7 cellular contexts compared by ENCODE assay signal in the genomic region with DNA sequence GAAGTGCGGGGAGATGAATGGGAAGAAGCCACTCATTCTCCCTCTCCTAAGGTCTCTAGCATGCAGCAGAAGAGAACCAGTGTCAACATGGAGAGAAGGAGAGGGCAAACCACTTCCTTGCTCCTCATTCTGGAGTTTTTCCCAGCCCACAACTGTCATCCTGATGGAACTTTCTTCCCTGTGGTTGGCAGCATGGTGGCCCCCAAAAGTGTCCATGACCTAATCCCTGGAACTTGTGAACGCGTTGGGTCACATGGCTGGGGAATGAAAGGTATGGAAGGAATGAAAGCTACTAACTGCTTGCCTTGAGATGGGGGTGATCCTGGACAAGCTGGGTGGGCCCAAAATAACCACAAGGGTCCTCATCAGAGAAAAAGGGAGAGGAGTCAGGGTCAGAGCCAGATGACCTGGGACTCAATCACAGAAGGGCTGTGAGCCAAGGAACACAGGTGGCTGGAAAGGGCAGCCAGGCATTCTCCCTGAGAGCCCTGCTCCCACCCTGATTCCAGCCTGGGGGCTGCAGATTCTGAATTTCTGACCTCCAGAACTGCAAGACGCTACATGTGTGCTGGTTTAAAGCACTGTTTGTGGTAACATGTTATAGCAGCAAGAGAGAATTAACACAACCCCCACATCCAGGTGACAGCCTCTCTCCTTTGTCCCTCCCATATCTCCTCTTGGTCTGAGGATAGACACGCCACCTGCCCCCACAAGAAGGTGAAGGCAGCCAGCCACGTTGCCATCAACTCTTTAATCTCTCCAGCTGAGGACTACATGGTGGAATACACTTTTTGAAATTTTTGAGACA.
DNase-seq lines count a peak whose midpoint lies in the region; ATAC-seq and TF ChIP-seq lines count a peak whose summit lies in the region.

No MANE protein-coding gene starts in this region.

- intact Hi-C loops in HCT116 (cut with micrococcal nuclease) = loop anchor here (2.0 to 5.0 kb wide), 2 partner anchors 80 to 319 kb away; a partner anchor contains a TSS
- intact Hi-C loops in activated T-helper 2 cell treated with anti-CD3 and anti-CD28 coated beads, Interferon-gamma antibody, Interleukin-2, Interleukin-4, amounts not matched to agents 10 μg/mL and 5 μg/mL and 100 μg/mL, durations not matched to agents 14 hours and 24 hours and 36 hours (cut with micrococcal nuclease) = loop anchor here (2.0 to 5.0 kb wide), 4 partner anchors 64 to 254 kb away; a partner anchor contains a TSS

- TF ChIP-seq CTCF in HCT116 (IDR thresholded peaks at IDR 0.05 in 2 of 3, conservative IDR thresholded peaks at IDR 0.05 in 1 of 3; ENCODE audit: borderline replicate concordance in 1 of 3, insufficient read depth in 1 of 3, low read depth in 2 of 3, low read length in 2 of 3) = no peak

- H3K4me1 ChIP-seq in HCT116 (ENCODE audit: control insufficient read depth in 1 of 2, insufficient read depth in 2 of 2, low read length in 2 of 2) = peaks cover 37 to 47% of the 10 kb centered on the region in 2 experiments

- no peaks in the 10 kb centered on the region for H3K79me2 ChIP-seq in HCT116 (ENCODE audit: insufficient read depth, low read length)

- no TSS peak for BruUV-seq in HCT116 (replicated peaks; lab: Mats Ljungman, UMichigan)

- ATAC-seq in HCT116 = no peak
- no peak for ATAC-seq in GM19035 (IDR thresholded peaks at IDR 0.05; ENCODE audit: unreplicated experiment)
- ATAC-seq in GM21723 (IDR thresholded peaks at IDR 0.05; ENCODE audit: unreplicated experiment) = no peak

- no peak for TF ChIP-seq RAD21 in HCT116 (IDR thresholded peaks at IDR 0.05; ENCODE audit: low read depth)

- H3K9me3 ChIP-seq in HCT116 (ENCODE audit: control insufficient read depth in 1 of 2, insufficient read depth in 1 of 2, low read depth in 1 of 2, low read length in 2 of 2) = no peaks in the 10 kb centered on the region

- H3K4me3 ChIP-seq in HCT116 (replicated peaks in 1 of 2; ENCODE audit: low read depth in 1 of 2, low read length in 2 of 2) = peak overlapping the region in 1 of 2 experiments; percentile 53; a peak in 2 of 4 replicates

- H4K20me1 ChIP-seq in HCT116 (ENCODE audit: insufficient read depth) = no peaks in the 10 kb centered on the region

- no peaks in the 10 kb centered on the region for H3K36me3 ChIP-seq in HCT116 (ENCODE audit: control insufficient read depth in 1 of 2, insufficient read depth in 2 of 2, low read length in 2 of 2)

- H3K9me2 ChIP-seq in HCT116 (ENCODE audit: insufficient read depth) = no peaks in the 10 kb centered on the region

- H3K27ac Mint-ChIP-seq in activated T-helper 2 cell treated with anti-CD3 and anti-CD28 coated beads, Interferon-gamma antibody, Interleukin-2, Interleukin-4, amounts not matched to agents 10 μg/mL and 5 μg/mL and 100 μg/mL, durations not matched to agents 14 hours and 24 hours and 36 hours = peak overlapping the region; percentile 95
- peak overlapping the region; percentile 79 to 94 (median 90) for H3K27ac Mint-ChIP-seq in immature natural killer cell

- POLR2A ChIA-PET in HCT116 (lab: Charles Lee) = no interaction called here

- TF ChIP-seq POLR2A in HCT116 (IDR thresholded peaks at IDR 0.05; ENCODE audit: borderline replicate concordance, extremely low read depth, insufficient read depth, insufficient read length) = no peak

- peaks cover 5% of the 10 kb centered on the region for H3K36me3 Mint-ChIP-seq in activated T-helper 2 cell treated with anti-CD3 and anti-CD28 coated beads, Interferon-gamma antibody, Interleukin-2, Interleukin-4, amounts not matched to agents 10 μg/mL and 5 μg/mL and 100 μg/mL, durations not matched to agents 14 hours and 24 hours and 36 hours (ENCODE audit: low read depth)
- peaks cover 4 to 13% (median 10%) of the 10 kb centered on the region in 3 donors for H3K36me3 Mint-ChIP-seq in immature natural killer cell

- RAD21 ChIA-PET in HCT116 (lab: Charles Lee; ENCODE audit: low non-redundant PET in 1 of 2, low total read pairs in 2 of 2, uncharacterized antibody in 2 of 2, unreplicated experiment in 2 of 2) = no interaction called here

- CTCF ChIA-PET in HCT116 (lab: Charles Lee) = interaction anchor here (2.3 kb wide), 1 partner anchor 88 kb away, joined by 22 read pairs; no protein-coding TSS in a partner anchor

- H3K9ac ChIP-seq in HCT116 (ENCODE audit: low read length) = peak overlapping the region; percentile 66

- H3K9me3 Mint-ChIP-seq in activated T-helper 2 cell treated with anti-CD3 and anti-CD28 coated beads, Interferon-gamma antibody, Interleukin-2, Interleukin-4, amounts not matched to agents 10 μg/mL and 5 μg/mL and 100 μg/mL, durations not matched to agents 14 hours and 24 hours and 36 hours = no peaks in the 10 kb centered on the region
- no peaks in the 10 kb centered on the region for H3K9me3 Mint-ChIP-seq in immature natural killer cell

- H3K27ac ChIP-seq in HCT116 (ENCODE audit: low read depth, low read length) (peak overlapping the region; percentile 79), substantia nigra (ENCODE audit: low read depth, low read length, poor library complexity, severe bottlenecking) (peak overlapping the region; percentile 74)

- DNase-seq in HCT116 (ENCODE audit: low read depth, low spot score) = no peak
- no peak for DNase-seq in activated T-helper 2 cell treated with anti-CD3 and anti-CD28 coated beads, Interferon-gamma antibody, Interleukin-2, Interleukin-4, amounts not matched to agents 10 μg/mL and 5 μg/mL and 100 μg/mL, durations not matched to agents 14 hours and 24 hours and 36 hours (ENCODE audit: low spot score)
- no peak for DNase-seq in immature natural killer cell
- no peak for DNase-seq in substantia nigra (lab: John Stamatoyannopoulos, UW)
- no peak for DNase-seq in NCI-H748 (lab: John Stamatoyannopoulos, UW; ENCODE audit: unreplicated experiment)

- peaks cover 36% of the 10 kb centered on the region for H3K4me1 Mint-ChIP-seq in activated T-helper 2 cell treated with anti-CD3 and anti-CD28 coated beads, Interferon-gamma antibody, Interleukin-2, Interleukin-4, amounts not matched to agents 10 μg/mL and 5 μg/mL and 100 μg/mL, durations not matched to agents 14 hours and 24 hours and 36 hours (ENCODE audit: low read depth)
- peaks cover 20 to 31% of the 10 kb centered on the region in 2 donors for H3K4me1 Mint-ChIP-seq in immature natural killer cell

- H3K4me2 ChIP-seq in HCT116 (ENCODE audit: low read length) = peak overlapping the region; percentile 93

- H3K27me3 ChIP-seq in HCT116 (ENCODE audit: insufficient read depth, low read length) = no peaks in the 10 kb centered on the region

- H2AFZ ChIP-seq in HCT116 (ENCODE audit: low read depth, low read length, poor library complexity, severe bottlenecking) = no peak overlapping the region

- peak overlapping the region; percentile 74 for H3K4me3 Mint-ChIP-seq in activated T-helper 2 cell treated with anti-CD3 and anti-CD28 coated beads, Interferon-gamma antibody, Interleukin-2, Interleukin-4, amounts not matched to agents 10 μg/mL and 5 μg/mL and 100 μg/mL, durations not matched to agents 14 hours and 24 hours and 36 hours (ENCODE audit: low read depth)
- peak overlapping the region; percentile 68 to 87 (median 79) for H3K4me3 Mint-ChIP-seq in immature natural killer cell

- no peaks in the 10 kb centered on the region for H3K27me3 Mint-ChIP-seq in activated T-helper 2 cell treated with anti-CD3 and anti-CD28 coated beads, Interferon-gamma antibody, Interleukin-2, Interleukin-4, amounts not matched to agents 10 μg/mL and 5 μg/mL and 100 μg/mL, durations not matched to agents 14 hours and 24 hours and 36 hours (ENCODE audit: low read depth)
- H3K27me3 Mint-ChIP-seq in immature natural killer cell (ENCODE audit: low read depth in 3 of 3) = peaks cover 2 to 3% (median 3%) of the 10 kb centered on the region in 3 donors

TF ChIP-seq in HCT116, 20 proteins besides CTCF, POLR2A, EP300 and RAD21 (continues in another document):
- TF ChIP-seq EZH2 (IDR thresholded peaks at IDR 0.05) (no peak), ELF1 (IDR thresholded peaks at IDR 0.05; ENCODE audit: borderline replicate concordance, low read depth) (no peak), ZFX (IDR thresholded peaks at IDR 0.05) (no peak), CEBPB (IDR thresholded peaks at IDR 0.05; ENCODE audit: low read depth) (no peak)
- TF ChIP-seq, protein P1, sequence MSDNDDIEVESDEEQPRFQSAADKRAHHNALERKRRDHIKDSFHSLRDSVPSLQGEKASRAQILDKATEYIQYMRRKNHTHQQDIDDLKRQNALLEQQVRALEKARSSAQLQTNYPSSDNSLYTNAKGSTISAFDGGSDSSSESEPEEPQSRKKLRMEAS (IDR thresholded peaks at IDR 0.05) = no peak
- TF ChIP-seq, protein P2, sequence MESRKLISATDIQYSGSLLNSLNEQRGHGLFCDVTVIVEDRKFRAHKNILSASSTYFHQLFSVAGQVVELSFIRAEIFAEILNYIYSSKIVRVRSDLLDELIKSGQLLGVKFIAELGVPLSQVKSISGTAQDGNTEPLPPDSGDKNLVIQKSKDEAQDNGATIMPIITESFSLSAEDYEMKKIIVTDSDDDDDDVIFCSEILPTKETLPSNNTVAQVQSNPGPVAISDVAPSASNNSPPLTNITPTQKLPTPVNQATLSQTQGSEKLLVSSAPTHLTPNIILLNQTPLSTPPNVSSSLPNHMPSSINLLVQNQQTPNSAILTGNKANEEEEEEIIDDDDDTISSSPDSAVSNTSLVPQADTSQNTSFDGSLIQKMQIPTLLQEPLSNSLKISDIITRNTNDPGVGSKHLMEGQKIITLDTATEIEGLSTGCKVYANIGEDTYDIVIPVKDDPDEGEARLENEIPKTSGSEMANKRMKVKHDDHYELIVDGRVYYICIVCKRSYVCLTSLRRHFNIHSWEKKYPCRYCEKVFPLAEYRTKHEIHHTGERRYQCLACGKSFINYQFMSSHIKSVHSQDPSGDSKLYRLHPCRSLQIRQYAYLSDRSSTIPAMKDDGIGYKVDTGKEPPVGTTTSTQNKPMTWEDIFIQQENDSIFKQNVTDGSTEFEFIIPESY (IDR thresholded peaks at IDR 0.05; ENCODE audit: extremely low read depth, insufficient replicate concordance, low read length) = no peak
